Comparison of ENCODE assay signal across 1 cellular context in the genomic region with DNA sequence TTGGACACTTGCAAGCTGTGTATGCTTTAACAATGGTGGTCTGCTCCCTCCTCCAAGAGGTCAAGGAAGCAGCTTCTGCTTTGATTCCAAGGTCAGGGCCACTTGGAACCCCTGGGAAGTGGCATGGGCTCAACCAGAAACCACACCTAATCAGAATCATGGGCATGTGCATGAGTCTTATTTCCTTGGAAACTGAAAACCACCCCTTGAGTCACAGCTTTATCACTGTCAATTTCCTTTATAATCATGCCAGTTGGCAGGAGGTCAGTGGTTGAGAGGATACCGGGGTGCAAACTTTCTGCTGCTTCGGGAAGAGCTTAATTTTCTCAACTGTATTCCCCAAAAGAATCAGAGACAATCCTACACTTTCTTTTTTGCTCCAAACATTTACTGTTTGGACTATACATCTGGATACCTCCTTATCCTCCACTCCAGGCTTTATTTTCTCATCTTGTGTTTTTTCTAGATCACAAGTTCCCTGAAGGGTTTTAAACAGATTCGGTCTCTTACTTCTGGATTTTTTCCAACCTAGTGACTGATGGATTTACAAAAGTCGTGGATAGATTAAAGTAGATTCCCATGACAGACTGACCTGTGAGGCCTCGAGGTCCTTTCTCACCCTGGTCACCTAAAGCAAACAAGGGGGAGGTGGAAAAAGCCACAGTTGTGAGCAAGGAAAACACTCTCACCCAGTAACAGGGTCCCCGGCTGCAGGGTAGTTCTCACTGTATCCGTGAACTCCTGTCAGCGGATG.
A peak's percentile ranks its signal among the peaks of the same experiment; 100 is the strongest.
TF ChIP-seq lines count a peak whose summit lies in the region.

No MANE protein-coding gene starts in this region.

TF ChIP-seq in HepG2, 621 proteins besides CTCF, POLR2A, EP300 and RAD21:
- peak; percentile 42; the same call in 1 of the 2 replicates for TF ChIP-seq ZNF292 (CRISPR knock-in tag; IDR thresholded peaks at IDR 0.05; ENCODE audit: borderline replicate concordance, low read depth)
- TF ChIP-seq SPEN (CRISPR knock-in tag; IDR thresholded peaks at IDR 0.05; ENCODE audit: low read depth): no peak
- TF ChIP-seq RARA (CRISPR knock-in tag; IDR thresholded peaks at IDR 0.05): 0 out of 2 replicates have a peak, but pooled peaks have one; percentile 25
